30 cellular contexts compared by ENCODE assay signal in genomic region chr14:64741961-64742360, GRCh38.
"Had no signal": no experiment of that assay in that cellular context is flagged by ENCODE, and none has a peak within 500 bp of the region (broad histone marks: within the 10 kb centered on the region; RNA-seq: fewer than 3 reads in every experiment).

No MANE protein-coding gene starts in this region.

- H3K27me3 ChIP-seq: SJSA1 had no signal

- H2AFZ ChIP-seq: PC-9 had no signal

- FAIRE-seq: bronchial epithelial cell, TTC549 had no signal

- H3K9me2 ChIP-seq: SK-N-SH had no signal

- H3K4me3 ChIP-seq: PC-9, SJSA1 had no signal

- ATAC-seq: activated CD8-positive, alpha-beta T cell treated with anti-CD3 and anti-CD28 coated beads, Interleukin-2, amount 10 ng/mL, durations not matched to agents 7 days and 5 days; activated naive CD8-positive, alpha-beta T cell treated with anti-CD3 and anti-CD28 coated beads, Interleukin-2, amount 50 U/mL, for 24 hours; activated T-cell treated with anti-CD3 and anti-CD28 coated beads, Interleukin-2, amount 50 U/mL, for 4 hours had no signal

- H3K4me1 Mint-ChIP-seq: activated naive CD8-positive, alpha-beta T cell treated with anti-CD3 and anti-CD28 coated beads, Interleukin-2, amount 50 U/mL, for 24 hours; brain had no signal

- H3K9me3 Mint-ChIP-seq: activated CD4-positive, alpha-beta T cell treated with anti-CD3 and anti-CD28 coated beads, Interleukin-2, amount 10 ng/mL, durations not matched to agents 24 days and 14 days; activated naive CD4-positive, alpha-beta T cell treated with anti-CD3 and anti-CD28 coated beads, Interleukin-2, amount 10 ng/mL, durations not matched to agents 7 days and 5 days; activated naive CD8-positive, alpha-beta T cell treated with anti-CD3 and anti-CD28 coated beads, Interleukin-2, amount 50 U/mL, for 24 hours; activated T-cell treated with anti-CD3 and anti-CD28 coated beads, Interleukin-2, amount 50 U/mL, for 4 hours; activated T-helper 1 cell treated with anti-CD3 and anti-CD28 coated beads, Interleukin-12 subunit alpha, Interleukin-12 subunit beta, Interleukin-2, Interleukin-4 antibody, amounts not matched to agents 30 ng/mL and 10 ng/mL and 1 ng/mL, durations not matched to agents 14 hours and 24 hours and 36 hours; brain; T-helper 1 cell treated with Interleukin-12 subunit alpha and Interleukin-12 subunit beta and Interleukin-4 antibody, amounts not matched to agents 30 μg/mL and 1 μg/mL, for 36 hours; T-helper 2 cell treated with Interferon-gamma antibody and Interleukin-4, amounts not matched to agents 5 μg/mL and 100 μg/mL, for 36 hours had no signal

- DNase-seq: activated CD4-positive, alpha-beta T cell treated with anti-CD3 and anti-CD28 coated beads, Interleukin-2, amount 10 ng/mL, durations not matched to agents 24 days and 14 days; activated CD4-positive, alpha-beta T cell treated with anti-CD3 and anti-CD28 coated beads, Interleukin-2, amount 50 U/mL, for 48 hours; activated CD8-positive, alpha-beta T cell treated with anti-CD3 and anti-CD28 coated beads, Interleukin-2, amount 10 ng/mL, durations not matched to agents 7 days and 5 days; activated naive CD4-positive, alpha-beta T cell treated with anti-CD3 and anti-CD28 coated beads, Interleukin-2, amount 10 ng/mL, durations not matched to agents 7 days and 5 days; activated naive CD8-positive, alpha-beta T cell treated with anti-CD3 and anti-CD28 coated beads, Interleukin-2, amount 50 U/mL, for 24 hours; activated T-cell treated with anti-CD3 and anti-CD28 coated beads, Interleukin-2, amount 50 U/mL, for 4 hours; anterior cingulate cortex; caudate nucleus; NCI-H1048; NCI-H1105 treated with DMSO at 0.1 percent for 48 hours; NCI-H1436; NCI-H1694 treated with DMSO at 0.1 percent for 48 hours; NCI-H2029 treated with DMSO at 0.1 percent for 48 hours; NCI-H2107; NCI-H2171; NCI-H510A; NCI-H526; NCI-H748 treated with DMSO at 0.1 percent for 48 hours; NK-92 treated with Interleukin-12 subunit alpha and Interleukin-12 subunit beta, amount 100 ng/mL, for 24 hours; PC-9; SHP77 treated with DMSO at 0.1 percent for 48 hours; SK-N-SH had no signal

- H3K27ac ChIP-seq: PC-9, SJSA1 had no signal

- H3K4me2 ChIP-seq: PC-9, SK-N-SH had no signal

- H3K36me3 Mint-ChIP-seq: activated naive CD8-positive, alpha-beta T cell had no signal

- H3K9ac ChIP-seq: SK-N-SH had no signal

- H3K4me3 Mint-ChIP-seq: activated CD4-positive, alpha-beta T cell treated with anti-CD3 and anti-CD28 coated beads, Interleukin-2, amount 10 ng/mL, durations not matched to agents 24 days and 14 days; activated CD8-positive, alpha-beta T cell treated with anti-CD3 and anti-CD28 coated beads, Interleukin-2, amount 10 ng/mL, durations not matched to agents 7 days and 5 days; activated naive CD4-positive, alpha-beta T cell treated with anti-CD3 and anti-CD28 coated beads, Interleukin-2, amount 10 ng/mL, durations not matched to agents 7 days and 5 days; activated naive CD8-positive, alpha-beta T cell; activated naive CD8-positive, alpha-beta T cell treated with anti-CD3 and anti-CD28 coated beads, Interleukin-2, amount 50 U/mL, for 24 hours; activated T-cell treated with anti-CD3 and anti-CD28 coated beads, Interleukin-2, amount 50 U/mL, for 4 hours; activated T-helper 1 cell treated with anti-CD3 and anti-CD28 coated beads, Interleukin-12 subunit alpha, Interleukin-12 subunit beta, Interleukin-2, Interleukin-4 antibody, amounts not matched to agents 30 ng/mL and 10 ng/mL and 1 ng/mL, durations not matched to agents 14 hours and 24 hours and 36 hours; brain; T-helper 1 cell treated with Interleukin-12 subunit alpha and Interleukin-12 subunit beta and Interleukin-4 antibody, amounts not matched to agents 30 μg/mL and 1 μg/mL, for 36 hours; T-helper 2 cell treated with Interferon-gamma antibody and Interleukin-4, amounts not matched to agents 5 μg/mL and 100 μg/mL, for 36 hours had no signal

- H3K9me3 ChIP-seq: SJSA1, SK-N-SH had no signal

- H3K27ac Mint-ChIP-seq: activated CD4-positive, alpha-beta T cell treated with anti-CD3 and anti-CD28 coated beads, Interleukin-2, amount 10 ng/mL, durations not matched to agents 24 days and 14 days; activated CD8-positive, alpha-beta T cell treated with anti-CD3 and anti-CD28 coated beads, Interleukin-2, amount 10 ng/mL, durations not matched to agents 7 days and 5 days; activated naive CD8-positive, alpha-beta T cell; activated naive CD8-positive, alpha-beta T cell treated with anti-CD3 and anti-CD28 coated beads, Interleukin-2, amount 50 U/mL, for 24 hours; activated T-helper 1 cell treated with anti-CD3 and anti-CD28 coated beads, Interleukin-12 subunit alpha, Interleukin-12 subunit beta, Interleukin-2, Interleukin-4 antibody, amounts not matched to agents 30 ng/mL and 10 ng/mL and 1 ng/mL, durations not matched to agents 14 hours and 24 hours and 36 hours; brain; T-helper 1 cell treated with Interleukin-12 subunit alpha and Interleukin-12 subunit beta and Interleukin-4 antibody, amounts not matched to agents 30 μg/mL and 1 μg/mL, for 36 hours; T-helper 2 cell treated with Interferon-gamma antibody and Interleukin-4, amounts not matched to agents 5 μg/mL and 100 μg/mL, for 36 hours had no signal
